10 cellular contexts compared by ENCODE assay signal in genomic region chr2:221562226-221562625, GRCh38.
"Had no signal": no experiment of that assay in that cellular context is flagged by ENCODE, and none has a peak within 500 bp of the region (broad histone marks: within the 10 kb centered on the region; RNA-seq: fewer than 3 reads in every experiment).

No MANE protein-coding gene starts in this region.

- DNase-seq: activated CD4-positive, alpha-beta T cell treated with anti-CD3 and anti-CD28 coated beads, Interleukin-2, amount 50 U/mL, for 48 hours; activated naive CD4-positive, alpha-beta T cell treated with anti-CD3 and anti-CD28 coated beads for 36 hours; activated naive CD8-positive, alpha-beta T cell treated with anti-CD3 and anti-CD28 coated beads, Interleukin-2, amount 50 U/mL, for 24 hours; foreskin melanocyte; immature natural killer cell; left cardiac atrium; naive B cell; spleen; WERI-Rb-1 had no signal

- FAIRE-seq: colon had no signal
